In genomic region chr20:22245139-22245538, GRCh38 we compare ENCODE assay signal across 1 cellular context.
TF ChIP-seq lines count a peak whose summit lies in the region.

No MANE protein-coding gene starts in this region.

TF ChIP-seq in HepG2, 621 proteins besides CTCF, POLR2A, EP300 and RAD21 (continued from another document and continues in another):
- TF ChIP-seq ZBTB14 (CRISPR knock-in tag; IDR thresholded peaks at IDR 0.05) (no peak), FOXA1 (IDR thresholded peaks at IDR 0.05) (no peak), FOXA1 (CRISPR knock-in tag; IDR thresholded peaks at IDR 0.05) (peak; percentile 40; the same call in 1 of the 2 replicates), ZNF451 (CRISPR knock-in tag; IDR thresholded peaks at IDR 0.05) (no peak), SMYD3 (CRISPR knock-in tag; IDR thresholded peaks at IDR 0.05) (no peak), MEF2D (CRISPR knock-in tag; IDR thresholded peaks at IDR 0.05) (peak; percentile 64; the same call in 1 of the 2 replicates), SKI (IDR thresholded peaks at IDR 0.05; ENCODE audit: partially characterized antibody) (peak; percentile 74), ETV5 (CRISPR knock-in tag; IDR thresholded peaks at IDR 0.05; ENCODE audit: borderline replicate concordance) (peak; percentile 66; the same call in 1 of the 2 replicates), TCF7L2 (IDR thresholded peaks at IDR 0.05; ENCODE audit: low read depth, low read length) (no peak), ISL2 (CRISPR knock-in tag; IDR thresholded peaks at IDR 0.05) (no peak), STAT6 (CRISPR knock-in tag; IDR thresholded peaks at IDR 0.05; ENCODE audit: borderline replicate concordance) (no peak), GABPA (IDR thresholded peaks at IDR 0.05; ENCODE audit: low read depth, low read length) (no peak), GABPA (CRISPR knock-in tag; IDR thresholded peaks at IDR 0.05; ENCODE audit: low read depth) (0 out of 2 replicates have a peak, but pooled peaks have one; percentile 39), FLYWCH1 (CRISPR knock-in tag; IDR thresholded peaks at IDR 0.05) (no peak), RXRB (CRISPR knock-in tag; IDR thresholded peaks at IDR 0.05; ENCODE audit: borderline replicate concordance) (peak; percentile 71; the same call in 1 of the 2 replicates), ZNF557 (CRISPR knock-in tag; IDR thresholded peaks at IDR 0.05) (no peak), POGZ (CRISPR knock-in tag; IDR thresholded peaks at IDR 0.05) (no peak; the same call in 1 of the 2 replicates), GATAD2A (CRISPR knock-in tag; IDR thresholded peaks at IDR 0.05) (no peak), BCL3 (CRISPR knock-in tag; IDR thresholded peaks at IDR 0.05) (no peak), ZBTB20 (CRISPR knock-in tag; IDR thresholded peaks at IDR 0.05; ENCODE audit: borderline replicate concordance, low read depth) (peak; percentile 79; the same call in 1 of the 2 replicates), ZNF556 (CRISPR knock-in tag; IDR thresholded peaks at IDR 0.05; ENCODE audit: borderline replicate concordance) (0 out of 2 replicates have a peak, but pooled peaks have one; percentile 68), ZNF740 (CRISPR knock-in tag; IDR thresholded peaks at IDR 0.05) (no peak), IRF2 (CRISPR knock-in tag; IDR thresholded peaks at IDR 0.05) (0 out of 2 replicates have a peak, but pooled peaks have one; percentile 27), ZNF280D (CRISPR knock-in tag; IDR thresholded peaks at IDR 0.05) (0 out of 2 replicates have a peak, but pooled peaks have one; percentile 32), ZNF496 (CRISPR knock-in tag; IDR thresholded peaks at IDR 0.05; ENCODE audit: insufficient replicate concordance) (no peak), PTBP1 (IDR thresholded peaks at IDR 0.05; ENCODE audit: low read depth, low read length, poor library complexity, severe bottlenecking) (no peak), NCOA2 (CRISPR knock-in tag; IDR thresholded peaks at IDR 0.05) (no peak), ZNF432 (CRISPR knock-in tag; IDR thresholded peaks at IDR 0.05; ENCODE audit: borderline replicate concordance) (no peak), CEBPZ (IDR thresholded peaks at IDR 0.05; ENCODE audit: low read length) (no peak), RARA (CRISPR knock-in tag; IDR thresholded peaks at IDR 0.05) (peak; percentile 84), DMAP1 (CRISPR knock-in tag; IDR thresholded peaks at IDR 0.05) (peak; percentile 60; the same call in 1 of the 2 replicates), ZNF672 (CRISPR knock-in tag; IDR thresholded peaks at IDR 0.05) (no peak), NPAS2 (CRISPR knock-in tag; IDR thresholded peaks at IDR 0.05; ENCODE audit: borderline replicate concordance) (no peak), ZEB1 (IDR thresholded peaks at IDR 0.05; ENCODE audit: insufficient replicate concordance, low read depth) (no peak), HOXA7 (CRISPR knock-in tag; IDR thresholded peaks at IDR 0.05) (no peak), TEAD3 (CRISPR knock-in tag; optimal IDR thresholded peaks at IDR 0.05; ENCODE audit: borderline replicate concordance) (peak; percentile 24), ZFX (CRISPR knock-in tag; IDR thresholded peaks at IDR 0.05; ENCODE audit: low read depth) (peak; percentile 62; the same call in 1 of the 2 replicates), MAF1 (CRISPR knock-in tag; IDR thresholded peaks at IDR 0.05; ENCODE audit: borderline replicate concordance) (no peak), ZNF772 (CRISPR knock-in tag; IDR thresholded peaks at IDR 0.05) (no peak), RBM39 (IDR thresholded peaks at IDR 0.05; ENCODE audit: low read depth, low read length, poor library complexity, severe bottlenecking) (no peak), PHF5A (CRISPR knock-in tag; IDR thresholded peaks at IDR 0.05; ENCODE audit: low read depth, unreplicated experiment) (no peak), KMT2A (CRISPR knock-in tag; IDR thresholded peaks at IDR 0.05) (no peak), ATF3 (CRISPR knock-in tag; IDR thresholded peaks at IDR 0.05) (no peak), ZNF670 (CRISPR knock-in tag; IDR thresholded peaks at IDR 0.05; ENCODE audit: borderline replicate concordance) (0 out of 2 replicates have a peak, but pooled peaks have one; percentile 59), ZNF350 (CRISPR knock-in tag; IDR thresholded peaks at IDR 0.05; ENCODE audit: borderline replicate concordance, low read depth) (0 out of 2 replicates have a peak, but pooled peaks have one; percentile 36), NCOA5 (CRISPR knock-in tag; IDR thresholded peaks at IDR 0.05) (no peak), ZNF446 (CRISPR knock-in tag; IDR thresholded peaks at IDR 0.05) (no peak), HMG20B (CRISPR knock-in tag; conservative IDR thresholded peaks at IDR 0.05) (0 out of 2 replicates have a peak, but pooled peaks have one; percentile 15), ZNF280B (CRISPR knock-in tag; IDR thresholded peaks at IDR 0.05; ENCODE audit: borderline replicate concordance) (0 out of 2 replicates have a peak, but pooled peaks have one; percentile 29), ZNF768 (CRISPR knock-in tag; IDR thresholded peaks at IDR 0.05) (0 out of 2 replicates have a peak, but pooled peaks have one; percentile 18), SAP130 (CRISPR knock-in tag; IDR thresholded peaks at IDR 0.05; ENCODE audit: low read depth) (peak; percentile 45; the same call in 1 of the 2 replicates)
- TF ChIP-seq, protein P1, sequence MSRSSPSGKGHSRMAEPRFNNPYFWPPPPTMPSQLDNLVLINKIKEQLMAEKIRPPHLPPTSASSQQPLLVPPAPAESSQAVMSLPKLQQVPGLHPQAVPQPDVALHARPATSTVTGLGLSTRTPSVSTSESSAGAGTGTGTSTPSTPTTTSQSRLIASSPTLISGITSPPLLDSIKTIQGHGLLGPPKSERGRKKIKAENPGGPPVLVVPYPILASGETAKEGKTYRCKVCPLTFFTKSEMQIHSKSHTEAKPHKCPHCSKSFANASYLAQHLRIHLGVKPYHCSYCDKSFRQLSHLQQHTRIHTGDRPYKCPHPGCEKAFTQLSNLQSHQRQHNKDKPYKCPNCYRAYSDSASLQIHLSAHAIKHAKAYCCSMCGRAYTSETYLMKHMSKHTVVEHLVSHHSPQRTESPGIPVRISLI (CRISPR knock-in tag; IDR thresholded peaks at IDR 0.05; ENCODE audit: borderline replicate concordance) = 0 out of 2 replicates have a peak, but pooled peaks have one; percentile 4
- TF ChIP-seq, protein P2, sequence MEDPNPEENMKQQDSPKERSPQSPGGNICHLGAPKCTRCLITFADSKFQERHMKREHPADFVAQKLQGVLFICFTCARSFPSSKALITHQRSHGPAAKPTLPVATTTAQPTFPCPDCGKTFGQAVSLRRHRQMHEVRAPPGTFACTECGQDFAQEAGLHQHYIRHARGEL (CRISPR knock-in tag; IDR thresholded peaks at IDR 0.05) = no peak
